17 cellular contexts compared by ENCODE assay signal in genomic region chr17:266219-266618, GRCh38.
DNase-seq lines count a peak whose midpoint lies in the region; TF ChIP-seq lines count a peak whose summit lies in the region.
"Had no signal": no experiment of that assay in that cellular context is flagged by ENCODE, and none has a peak within 500 bp of the region (broad histone marks: within the 10 kb centered on the region; RNA-seq: fewer than 3 reads in every experiment).

No MANE protein-coding gene starts in this region.

- WGBS in spleen, 5 donors, result 76 to 93% (median 85%) methylated on average over 6 of the region's 6 CpGs

- H3K27me3 Mint-ChIP-seq in brain, result peaks cover 32% of the 10 kb centered on the region
- H3K27me3 Mint-ChIP-seq: CD4-positive, alpha-beta T cell had no signal

- intact Hi-C loops in spleen (cut with DNase I; ENCODE audit: low total_unique reads), result no loop called here

- H3K36me3 Mint-ChIP-seq in brain, result peaks cover 24% of the 10 kb centered on the region

- peaks cover 33% of the 10 kb centered on the region for H3K4me1 Mint-ChIP-seq in brain

- peaks cover 10 to 26% (median 22%) of the 10 kb centered on the region in 5 experiments for H3K9me3 Mint-ChIP-seq in brain
- H3K9me3 Mint-ChIP-seq: CD4-positive, alpha-beta T cell had no signal

- H3K36me3 ChIP-seq in Peyer's patch (peaks cover 0 to 17% (median 0%) of the 10 kb centered on the region in 3 donors), spleen (peaks cover 0 to 33% (median 11%) of the 10 kb centered on the region in 6 donors)

- H3K9me3 ChIP-seq in Peyer's patch (no peaks in the 10 kb centered on the region), spleen (peaks cover 0 to 7% (median 0%) of the 10 kb centered on the region in 8 donors)

- H3K4me3 Mint-ChIP-seq in brain, result peak overlapping the region in 1 of 5 experiments; percentile 10
- H3K4me3 Mint-ChIP-seq: CD4-positive, alpha-beta T cell; neural crest cell had no signal

- H3K27me3 ChIP-seq in Peyer's patch (no peaks in the 10 kb centered on the region), spleen (replicated peaks in 1 of 7) (no peaks in the 10 kb centered on the region)

- DNase-seq in Peyer's patch (peak; percentile 8 to 37 (median 8)), mesenteric fat pad (ENCODE audit: low spot score) (peak; percentile 81), spleen (peak; percentile 40), RPMI8226 (no peak), NCI-H187 (lab: John Stamatoyannopoulos, UW) (no peak), NK-92 (lab: John Stamatoyannopoulos, UW; ENCODE audit: unreplicated experiment) (no peak)
- DNase-seq: activated CD4-positive, alpha-beta T cell treated with anti-CD3 and anti-CD28 coated beads for 48 hours; CD4-positive, alpha-beta T cell; central memory CD4-positive, alpha-beta T cell; DMS 273 treated with DMSO at 0.1 percent for 48 hours; effector CD8-positive, alpha-beta T cell; NCI-H524 treated with DMSO at 0.1 percent for 48 hours; SHP77 treated with DMSO at 0.1 percent for 48 hours; stimulated activated CD8-positive, alpha-beta memory T cell treated with anti-CD3 and anti-CD28 coated beads, Interleukin-4, amount 100 ng/mL, for 48 hours; T-helper 1 cell had no signal

- H3K27ac ChIP-seq in Peyer's patch (peak overlapping the region in 2 of 4 donors; percentile 43 to 58), spleen (no peak overlapping the region)

- H3K4me3 ChIP-seq in Peyer's patch (no peak overlapping the region), spleen (no peak overlapping the region)

- TF ChIP-seq CTCF in Peyer's patch (IDR thresholded peaks at IDR 0.05), result no peak
- TF ChIP-seq CTCF in brain (conservative IDR thresholded peaks at IDR 0.05), result no peak
- no peak for TF ChIP-seq CTCF in spleen (IDR thresholded peaks at IDR 0.05 in 8 of 11, conservative IDR thresholded peaks at IDR 0.05 in 3 of 11)

- H3K4me1 ChIP-seq in Peyer's patch, result peaks cover 0 to 6% (median 0%) of the 10 kb centered on the region in 4 donors
- peaks cover 0 to 5% (median 0%) of the 10 kb centered on the region in 6 donors for H3K4me1 ChIP-seq in spleen

- H3K27ac Mint-ChIP-seq in brain, result peak overlapping the region in 3 of 5 experiments; percentile 52 to 93 (median 52)
- H3K27ac Mint-ChIP-seq: CD4-positive, alpha-beta T cell had no signal

- TF ChIP-seq POLR2A in Peyer's patch (IDR thresholded peaks at IDR 0.05), result no peak
- no peak for TF ChIP-seq POLR2A in spleen (IDR thresholded peaks at IDR 0.05)

Comparison
In these comparisons a context has a peak if more than half of its experiments do, and no peak if none do; other contexts are left out.
1. DNase-seq: peak in Peyer's patch (3 of 3), mesenteric fat pad (single experiment) and spleen (single experiment); none in RPMI8226 (single experiment), NCI-H187 (0 of 2) and NK-92 (single experiment).